In the genomic region with DNA sequence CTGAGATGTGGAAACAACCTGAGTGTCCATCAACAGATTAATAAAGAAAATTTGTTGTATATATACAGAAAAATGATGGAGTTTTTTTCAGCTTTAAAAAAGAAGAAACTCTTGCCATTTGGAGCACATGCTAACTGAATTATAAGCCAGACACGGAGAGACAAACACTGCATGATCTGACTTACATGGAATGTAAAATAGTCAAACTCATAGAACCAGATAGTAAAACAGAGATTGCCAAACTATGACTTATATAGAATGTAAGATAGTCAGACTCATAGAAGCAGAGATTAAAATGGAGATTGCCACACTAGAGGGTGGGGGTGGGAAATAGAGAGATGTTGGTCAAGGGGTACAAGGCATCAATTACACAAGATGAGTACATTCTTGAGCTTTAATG, we compare ENCODE assay signal across 19 cellular contexts.
"Had no signal": no experiment of that assay in that cellular context is flagged by ENCODE, and none has a peak within 500 bp of the region (broad histone marks: within the 10 kb centered on the region; RNA-seq: fewer than 3 reads in every experiment).

No MANE protein-coding gene starts in this region.

- H3K27ac ChIP-seq: gastrocnemius medialis, parathyroid adenoma, upper lobe of left lung, WERI-Rb-1 had no signal

- H3K9me3 ChIP-seq: gastrocnemius medialis had no signal

- H3K27me3 ChIP-seq: gastrocnemius medialis, upper lobe of left lung had no signal

- DNase-seq: activated CD4-positive, alpha-beta T cell treated with anti-CD3 and anti-CD28 coated beads for 1 hour; activated gamma-delta T cell treated with Interleukin-2 at 50 U/mL for 16 hours; activated T-cell treated with anti-CD3 and anti-CD28 coated beads, Interleukin-2, amount 50 U/mL, for 1 hour; cortex of kidney; gastrocnemius medialis; hippocampal formation; left ventricle myocardium superior; nephron progenitor cell; nucleus accumbens; right cardiac atrium; stimulated activated CD4-positive, alpha-beta T cell treated with anti-CD3 and anti-CD28 coated beads, Interleukin-12 subunit alpha, Interleukin-12 subunit beta, amount 100 ng/mL, for 4 hours; stimulated activated CD4-positive, alpha-beta T cell treated with anti-CD3 and anti-CD28 coated beads, Interleukin-4, amount 100 ng/mL, for 4 hours; stimulated activated naive CD8-positive, alpha-beta T cell treated with anti-CD3 and anti-CD28 coated beads, Interleukin-15, Interleukin-2, amounts not matched to agents 100 U/mL and 50 U/mL, for 24 hours; T-cell; upper lobe of left lung; WERI-Rb-1 had no signal

- H3K36me3 Mint-ChIP-seq: activated naive CD4-positive, alpha-beta T cell treated with anti-CD3 and anti-CD28 coated beads, Interleukin-2, amount 50 U/mL, for 24 hours; T-cell had no signal

- ATAC-seq: gastrocnemius medialis; left ventricle myocardium superior; right cardiac atrium; stimulated activated naive CD8-positive, alpha-beta T cell treated with anti-CD3 and anti-CD28 coated beads, Interleukin-15, Interleukin-2, amounts not matched to agents 100 U/mL and 50 U/mL, for 24 hours; T-cell had no signal

- H3K9me3 Mint-ChIP-seq: activated naive CD4-positive, alpha-beta T cell treated with anti-CD3 and anti-CD28 coated beads, Interleukin-2, amount 50 U/mL, for 24 hours had no signal

- H3K4me1 Mint-ChIP-seq: activated naive CD4-positive, alpha-beta T cell treated with anti-CD3 and anti-CD28 coated beads, Interleukin-2, amount 50 U/mL, for 24 hours; nephron progenitor cell; T-cell had no signal

- H3K4me3 Mint-ChIP-seq: activated naive CD4-positive, alpha-beta T cell treated with anti-CD3 and anti-CD28 coated beads, Interleukin-2, amount 50 U/mL, for 24 hours; nephron progenitor cell; T-cell; T-helper 2 cell treated with Interferon-gamma antibody and Interleukin-4, amounts not matched to agents 5 μg/mL and 100 μg/mL, for 36 hours had no signal

- H3K4me3 ChIP-seq: gastrocnemius medialis, upper lobe of left lung had no signal

- H3K4me1 ChIP-seq: gastrocnemius medialis, parathyroid adenoma, upper lobe of left lung had no signal

- H3K9ac ChIP-seq: parathyroid adenoma had no signal

- H3K36me3 ChIP-seq: gastrocnemius medialis, upper lobe of left lung, WERI-Rb-1 had no signal

- H3K27ac Mint-ChIP-seq: activated naive CD4-positive, alpha-beta T cell treated with anti-CD3 and anti-CD28 coated beads, Interleukin-2, amount 50 U/mL, for 24 hours; nephron progenitor cell; T-cell; T-helper 2 cell treated with Interferon-gamma antibody and Interleukin-4, amounts not matched to agents 5 μg/mL and 100 μg/mL, for 36 hours had no signal

- H3K27me3 Mint-ChIP-seq: activated naive CD4-positive, alpha-beta T cell treated with anti-CD3 and anti-CD28 coated beads, Interleukin-2, amount 50 U/mL, for 24 hours; T-cell had no signal
